ENCODE assay signal across 9 cellular contexts in the genomic region with DNA sequence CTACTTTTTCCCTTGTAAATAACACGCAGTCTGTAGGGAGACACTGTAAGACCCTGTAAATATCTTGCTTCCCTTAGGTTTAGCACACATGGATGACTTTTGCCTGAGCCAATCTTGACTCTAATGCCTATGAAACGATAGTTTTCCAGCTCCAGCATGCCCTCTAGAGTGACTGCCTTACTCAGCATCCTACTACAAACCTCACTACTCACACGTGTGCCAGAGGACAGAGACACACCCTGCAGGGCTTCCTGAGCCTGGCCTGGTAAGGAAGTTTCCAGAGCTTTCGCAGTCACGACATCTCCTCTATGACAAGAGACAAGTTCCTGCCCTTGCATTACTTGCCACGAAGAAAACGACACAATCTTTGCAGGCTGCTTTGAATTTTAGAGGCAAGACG.
A peak's percentile ranks its signal among the peaks of the same experiment; 100 is the strongest.
DNase-seq lines count a peak whose midpoint lies in the region; ATAC-seq, FAIRE-seq and TF ChIP-seq lines count a peak whose summit lies in the region.
"Had no signal": no experiment of that assay in that cellular context is flagged by ENCODE, and none has a peak within 500 bp of the region (broad histone marks: within the 10 kb centered on the region; RNA-seq: fewer than 3 reads in every experiment).

No MANE protein-coding gene starts in this region.

- no peaks in the 10 kb centered on the region for H3K4me1 ChIP-seq in endodermal cell (ENCODE audit: control insufficient read depth, insufficient read depth, low read length)
- H3K4me1 ChIP-seq in small intestine (ENCODE audit: control insufficient read depth in 2 of 2, insufficient read depth in 1 of 2, low read depth in 1 of 2, low read length in 1 of 2): no peaks in the 10 kb centered on the region

- peak; percentile 72 for ATAC-seq in GM21529 (IDR thresholded peaks at IDR 0.05; ENCODE audit: unreplicated experiment)
- no peak for ATAC-seq in GM21723 (IDR thresholded peaks at IDR 0.05; ENCODE audit: unreplicated experiment)

- no peak overlapping the region for H3K9ac ChIP-seq in endodermal cell (ENCODE audit: extremely low read depth, low read length, poor library complexity, severe bottlenecking)

- H3K27ac Mint-ChIP-seq in endodermal cell: no peak overlapping the region

- H3K9me3 ChIP-seq in endodermal cell (ENCODE audit: control insufficient read depth, low read length) (no peaks in the 10 kb centered on the region), small intestine (ENCODE audit: control insufficient read depth, low read depth) (no peaks in the 10 kb centered on the region)
- H3K9me3 ChIP-seq: thoracic aorta had no signal

- H3K9me3 Mint-ChIP-seq in endodermal cell: peaks cover 2% of the 10 kb centered on the region

- no peak overlapping the region for H3K4me3 Mint-ChIP-seq in endodermal cell

- peak; percentile 79 for TF ChIP-seq CTCF in endodermal cell (conservative IDR thresholded peaks at IDR 0.05)

- DNase-seq in DMS114 treated with DMSO at 0.1 percent for 48 hours (lab: John Stamatoyannopoulos, UW; ENCODE audit: unreplicated experiment) (peak; percentile 4), NCI-H526 (lab: John Stamatoyannopoulos, UW) (peak; percentile 5 to 72), endodermal cell (peak; percentile 86), small intestine (peak; percentile 31), NOMO-1 (lab: John Stamatoyannopoulos, UW; ENCODE audit: unreplicated experiment in 2 of 2) (no peak)
- DNase-seq in stimulated activated CD4-positive, alpha-beta T cell treated with anti-CD3 and anti-CD28 coated beads, Interleukin-15, amount 100 ng/mL, for 24 hours: no peak

- H3K27me3 ChIP-seq in endodermal cell (ENCODE audit: control insufficient read depth, insufficient read depth, low read length, poor library complexity, severe bottlenecking) (no peaks in the 10 kb centered on the region), small intestine (ENCODE audit: control insufficient read depth in 2 of 2, insufficient read depth in 2 of 2, low read length in 2 of 2) (no peaks in the 10 kb centered on the region)

- H3K27ac ChIP-seq in endodermal cell (ENCODE audit: low read depth, low read length): no peak overlapping the region
- no peak overlapping the region for H3K27ac ChIP-seq in small intestine (ENCODE audit: low read depth in 1 of 2, low read length in 1 of 2)
- H3K27ac ChIP-seq: thoracic aorta had no signal

- H3K36me3 ChIP-seq in endodermal cell (ENCODE audit: control insufficient read depth, insufficient read depth, low read length) (no peaks in the 10 kb centered on the region), small intestine (ENCODE audit: control insufficient read depth in 2 of 2, insufficient read depth in 2 of 2, low read length in 2 of 2) (no peaks in the 10 kb centered on the region)
- H3K36me3 ChIP-seq: thoracic aorta had no signal

- H3K4me1 Mint-ChIP-seq in endodermal cell: no peaks in the 10 kb centered on the region

- no peaks in the 10 kb centered on the region for H3K36me3 Mint-ChIP-seq in endodermal cell (ENCODE audit: low read depth)

- WGBS in endodermal cell (ENCODE audit: insufficient coverage in 1 of 2, insufficient read length in 1 of 2), 2 experiments: 70 to 74% methylated on average over 6 to 8 of the region's 8 CpGs
- WGBS in small intestine, 3 donors: 50 to 58% (median 51%) methylated on average over 8 of the region's 8 CpGs

- no peaks in the 10 kb centered on the region for H3K27me3 Mint-ChIP-seq in endodermal cell (ENCODE audit: insufficient read depth)

- no peak for FAIRE-seq in small intestine (lab: Jason Lieb, UNC)

- H3K4me3 ChIP-seq in endodermal cell (ENCODE audit: low read length) (no peak overlapping the region), small intestine (ENCODE audit: low read depth in 1 of 2, low read length in 2 of 2) (no peak overlapping the region)
- H3K4me3 ChIP-seq: thoracic aorta had no signal

Comparison
In these comparisons a context has a peak if more than half of its experiments do, and no peak if none do; other contexts are left out.
1. DNase-seq: peak in DMS114 treated with DMSO at 0.1 percent for 48 hours (single experiment), NCI-H526 (2 of 2), endodermal cell (single experiment) and small intestine (single experiment); none in stimulated activated CD4-positive, alpha-beta T cell treated with anti-CD3 and anti-CD28 coated beads, Interleukin-15, amount 100 ng/mL, for 24 hours (single experiment) and NOMO-1 (0 of 2).